In the genomic region with DNA sequence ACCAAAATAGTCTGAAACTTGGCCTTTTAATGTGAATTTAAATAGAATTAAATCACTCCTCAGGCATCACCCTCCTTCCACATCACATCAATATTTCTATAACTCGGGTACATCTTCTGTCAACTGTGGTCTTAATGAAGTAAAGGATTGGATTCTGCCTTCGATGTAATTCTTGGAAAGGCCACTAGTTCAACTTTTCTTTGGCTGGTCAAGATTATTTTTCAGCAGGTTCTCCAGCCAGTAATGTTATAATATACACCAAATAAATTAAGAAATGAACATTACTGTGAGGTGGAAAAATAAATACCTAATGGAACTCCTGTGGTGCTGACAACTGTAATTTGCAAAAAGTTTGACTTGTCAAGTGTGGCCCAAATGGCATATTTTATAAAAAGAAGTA, we compare ENCODE assay signal across 26 cellular contexts. TPM values are rescaled to one million over a fixed set of nuclear protein-coding genes. Genes with fewer than 3 reads are reported as not detected.
DNase-seq lines count a peak whose midpoint lies in the region; ATAC-seq and TF ChIP-seq lines count a peak whose summit lies in the region.
"Had no signal": no experiment of that assay in that cellular context is flagged by ENCODE, and none has a peak within 500 bp of the region (broad histone marks: within the 10 kb centered on the region; RNA-seq: fewer than 3 reads in every experiment).

No MANE protein-coding gene starts in this region.

- POLR2A ChIA-PET in AG04450 (lab: Yijun Ruan, JAX) = no interaction called here

- ATAC-seq in GM21367 (IDR thresholded peaks at IDR 0.05; ENCODE audit: unreplicated experiment) (no peak), HG03457 (IDR thresholded peaks at IDR 0.05; ENCODE audit: unreplicated experiment) (no peak)
- ATAC-seq in activated T-cell treated with anti-CD3 and anti-CD28 coated beads, Interleukin-2, amount 50 U/mL, for 4 hours = no peak
- ATAC-seq: activated naive CD4-positive, alpha-beta T cell treated with anti-CD3 and anti-CD28 coated beads, Interleukin-2, amount 50 U/mL, for 72 hours had no signal

- H3K4me1 Mint-ChIP-seq in HFFc6 (ENCODE audit: low read depth) (no peaks in the 10 kb centered on the region), neural crest cell (no peaks in the 10 kb centered on the region)
- H3K4me1 Mint-ChIP-seq in activated T-cell treated with anti-CD3 and anti-CD28 coated beads, Interleukin-2, amount 50 U/mL, for 4 hours (ENCODE audit: low read depth) = no peaks in the 10 kb centered on the region

- no peaks in the 10 kb centered on the region for H3K27me3 ChIP-seq in AG04450 (ENCODE audit: control insufficient read depth, insufficient read depth, low read length)
- H3K27me3 ChIP-seq: SJCRH30, vagina had no signal

- CTCF ChIA-PET in AG04450 (lab: Charles Lee) = no interaction called here

- peaks cover 3% of the 10 kb centered on the region for H3K27me3 Mint-ChIP-seq in HFFc6 (ENCODE audit: insufficient read depth)
- peaks cover 4% of the 10 kb centered on the region for H3K27me3 Mint-ChIP-seq in neural crest cell (ENCODE audit: low read depth)
- peaks cover 2% of the 10 kb centered on the region for H3K27me3 Mint-ChIP-seq in activated T-cell treated with anti-CD3 and anti-CD28 coated beads, Interleukin-2, amount 50 U/mL, for 4 hours (ENCODE audit: low read depth)

- no peaks in the 10 kb centered on the region for H3K9me3 Mint-ChIP-seq in HFFc6
- H3K9me3 Mint-ChIP-seq in neural crest cell = peaks cover 16% of the 10 kb centered on the region
- peaks cover 5% of the 10 kb centered on the region for H3K9me3 Mint-ChIP-seq in activated T-cell treated with anti-CD3 and anti-CD28 coated beads, Interleukin-2, amount 50 U/mL, for 4 hours

- DNase-seq in AG04450 (ENCODE audit: low read depth, low spot score) (no peak), HFFc6 (no peak), astrocyte of the cerebellum (ENCODE audit: low read depth) (no peak), neural crest cell (ENCODE audit: low read depth, low spot score) (no peak), COLO668 (lab: John Stamatoyannopoulos, UW; ENCODE audit: unreplicated experiment) (no peak)
- no peak for DNase-seq in activated T-cell treated with anti-CD3 and anti-CD28 coated beads, Interleukin-2, amount 50 U/mL, for 4 hours
- DNase-seq: ACHN; activated CD4-positive, alpha-beta memory T cell treated with anti-CD3 and anti-CD28 coated beads for 36 hours; activated T-cell treated with anti-CD3 and anti-CD28 coated beads, Interleukin-2, amount 50 U/mL, for 48 hours; hypothalamus; islet precursor cell; KG1; NCI-H1105 treated with DMSO at 0.1 percent for 48 hours; NCI-H2107; NCI-H524; SJCRH30; stimulated activated CD4-positive, alpha-beta T cell treated with anti-CD3 and anti-CD28 coated beads, Interleukin-2, amount 100 ng/mL, for 24 hours; T-helper 2 cell had no signal

- H3K4me3 Mint-ChIP-seq in HFFc6 (no peak overlapping the region), neural crest cell (no peak overlapping the region)
- no peak overlapping the region for H3K4me3 Mint-ChIP-seq in activated T-cell treated with anti-CD3 and anti-CD28 coated beads, Interleukin-2, amount 50 U/mL, for 4 hours
- H3K4me3 Mint-ChIP-seq: activated CD4-positive, alpha-beta memory T cell treated with anti-CD3 and anti-CD28 coated beads for 36 hours; stimulated activated naive CD8-positive, alpha-beta T cell treated with anti-CD3 and anti-CD28 coated beads, Interleukin-15, Interleukin-2, amounts not matched to agents 100 ng/mL and 50 ng/mL, for 24 hours had no signal

- no peak overlapping the region for H3K27ac ChIP-seq in AG04450 (ENCODE audit: low read depth, low read length)
- H3K27ac ChIP-seq: SJCRH30, vagina had no signal

- TF ChIP-seq CTCF in AG04450 (IDR thresholded peaks at IDR 0.05; ENCODE audit: low read depth, low read length) = 0 out of 2 replicates have a peak, but pooled peaks have one; percentile 10
- TF ChIP-seq CTCF in HFFc6 (IDR thresholded peaks at IDR 0.05) = peak; percentile 37
- peak; percentile 14 for TF ChIP-seq CTCF in astrocyte of the cerebellum (IDR thresholded peaks at IDR 0.05; ENCODE audit: low read depth, low read length, missing control alignments)
- TF ChIP-seq CTCF in neural crest cell (conservative IDR thresholded peaks at IDR 0.05) = peak; percentile 44

- H3K27ac Mint-ChIP-seq in HFFc6 (no peak overlapping the region), neural crest cell (ENCODE audit: unreplicated experiment) (no peak overlapping the region)
- H3K27ac Mint-ChIP-seq: activated CD4-positive, alpha-beta memory T cell treated with anti-CD3 and anti-CD28 coated beads for 36 hours; activated naive CD4-positive, alpha-beta T cell treated with anti-CD3 and anti-CD28 coated beads, Interleukin-2, amount 50 U/mL, for 72 hours; stimulated activated naive CD8-positive, alpha-beta T cell treated with anti-CD3 and anti-CD28 coated beads, Interleukin-15, Interleukin-2, amounts not matched to agents 100 ng/mL and 50 ng/mL, for 24 hours had no signal

- H3K36me3 Mint-ChIP-seq in HFFc6 (ENCODE audit: low read depth) (no peaks in the 10 kb centered on the region), neural crest cell (ENCODE audit: low read depth) (peaks cover 4% of the 10 kb centered on the region)
- no peaks in the 10 kb centered on the region for H3K36me3 Mint-ChIP-seq in activated T-cell treated with anti-CD3 and anti-CD28 coated beads, Interleukin-2, amount 50 U/mL, for 4 hours (ENCODE audit: insufficient read depth)
- H3K36me3 Mint-ChIP-seq: activated CD4-positive, alpha-beta memory T cell treated with anti-CD3 and anti-CD28 coated beads for 36 hours had no signal

- H3K4me3 ChIP-seq in AG04450 (ENCODE audit: low read depth, low read length) (no peak overlapping the region), astrocyte of the cerebellum (ENCODE audit: low read depth, low read length) (no peak overlapping the region)
- H3K4me3 ChIP-seq: SJCRH30, vagina had no signal

- H3K9me3 ChIP-seq in AG04450 (ENCODE audit: control insufficient read depth, insufficient read depth, low read length) = no peaks in the 10 kb centered on the region
- H3K9me3 ChIP-seq: SJCRH30, vagina had no signal

- in situ Hi-C loops in astrocyte of the cerebellum (cut with HindIII; ENCODE audit: low sequenced_read_pairs) = no loop called here

RNA-seq across cellular contexts. Expression of gene SLC16A9, which starts 9.7 kb away (rescaled TPM):
- polyA plus RNA-seq in AG04450 (2011; rRNA removed) = 0.06 and 0.12 TPM in 2 replicates
- polyA minus RNA-seq in AG04450 (2011; rRNA and poly(A)+ RNA removed) = 0.17 TPM in 1 of 2 replicates, not detected in the other
- total RNA-seq in HFFc6 (2021; fragmentation: NEBNext Ultra II Directional; extraction: Animal tissue kit (Norgen Biotek cat#: 25700)) = not detected
- 21.0 and 23.1 TPM in 2 replicates for total RNA-seq in neural crest cell
- 1 to 10 TPM in 2 of 3 donors, under 1 TPM in 1; 0.76 to 1.3 (median 1.1) TPM for total RNA-seq in activated T-cell treated with anti-CD3 and anti-CD28 coated beads, Interleukin-2, amount 50 U/mL, for 4 hours
- total RNA-seq: lung microvascular endothelial cell had no signal

RNA-seq across cellular contexts. Expression of gene MRLN, which starts 33.9 kb away (rescaled TPM):
- polyA plus RNA-seq in AG04450 (2011; rRNA removed) = not detected in 2 replicates
- polyA minus RNA-seq in AG04450 (2011; rRNA and poly(A)+ RNA removed) = not detected in 2 replicates
- total RNA-seq in HFFc6 (2021; fragmentation: NEBNext Ultra II Directional; extraction: Animal tissue kit (Norgen Biotek cat#: 25700)) = not detected
- total RNA-seq in neural crest cell = not detected in 2 replicates
- total RNA-seq in activated T-cell treated with anti-CD3 and anti-CD28 coated beads, Interleukin-2, amount 50 U/mL, for 4 hours = under 1 TPM in 1 of 3 donors, not detected in 2; 0.38 TPM
- total RNA-seq: activated CD4-positive, alpha-beta memory T cell treated with anti-CD3 and anti-CD28 coated beads for 36 hours; activated naive CD4-positive, alpha-beta T cell treated with anti-CD3 and anti-CD28 coated beads, Interleukin-2, amount 50 U/mL, for 72 hours; astrocyte; lung microvascular endothelial cell; omental fat pad; vagina had no signal
